29 cellular contexts compared by ENCODE assay signal in genomic region chr6:150516199-150516598, GRCh38.
"Had no signal": no experiment of that assay in that cellular context is flagged by ENCODE, and none has a peak within 500 bp of the region (broad histone marks: within the 10 kb centered on the region; RNA-seq: fewer than 3 reads in every experiment).

No MANE protein-coding gene starts in this region.

- H3K36me3 Mint-ChIP-seq: naive thymus-derived CD4-positive, alpha-beta T cell; natural killer cell treated with Interleukin-12 subunit alpha and Interleukin-12 subunit beta and Interleukin-15 and Interleukin-18, amount 100 ng/mL, for 72 hours; stimulated activated memory B cell treated with anti-CD40 and anti-IgM and Interleukin-4, amounts not matched to agents 10 μg/mL and 1 μg/mL and 100 μg/mL, for 72 hours; type B pancreatic cell had no signal

- ATAC-seq: left cardiac atrium; left lobe of liver; mucosa of descending colon; naive thymus-derived CD4-positive, alpha-beta T cell; natural killer cell treated with Interleukin-12 subunit alpha and Interleukin-12 subunit beta and Interleukin-15 and Interleukin-18, amount 100 ng/mL, for 72 hours; pancreas; psoas muscle; right lobe of liver; stimulated activated memory B cell treated with anti-CD40 and anti-IgM and Interleukin-4, amounts not matched to agents 10 μg/mL and 1 μg/mL and 100 μg/mL, for 72 hours; stimulated activated naive CD8-positive, alpha-beta T cell treated with anti-CD3 and anti-CD28 coated beads, Interleukin-15, amount 100 ng/mL, for 72 hours had no signal

- DNase-seq: heart right ventricle; kidney glomerular epithelial cell; left cardiac atrium; mesendoderm; midbrain; mucosa of descending colon; naive thymus-derived CD4-positive, alpha-beta T cell; nucleus accumbens; pancreas; posterior cingulate gyrus; psoas muscle; right lobe of liver; stimulated activated CD4-positive, alpha-beta T cell treated with anti-CD3 and anti-CD28 coated beads, Interleukin-1b, Interleukin-23, amount 100 ng/mL, for 48 hours; stimulated activated CD4-positive, alpha-beta T cell treated with anti-CD3 and anti-CD28 coated beads, Interleukin-2, amount 100 ng/mL, for 48 hours; stimulated activated CD4-positive, alpha-beta T cell treated with anti-CD3 and anti-CD28 coated beads, Interleukin-4, amount 100 ng/mL, for 4 hours; stimulated activated CD8-positive, alpha-beta memory T cell treated with anti-CD3 and anti-CD28 coated beads, Interleukin-4, amount 100 ng/mL, for 48 hours; stimulated activated naive CD4-positive, alpha-beta T cell treated with Interleukin-2 at 50 U/mL for 16 hours; stimulated activated naive CD8-positive, alpha-beta T cell treated with anti-CD3 and anti-CD28 coated beads, Interleukin-15, amount 100 ng/mL, for 72 hours; substantia nigra had no signal

- H3K4me2 ChIP-seq: hepatocyte, smooth muscle cell had no signal

- H3K27ac Mint-ChIP-seq: naive thymus-derived CD4-positive, alpha-beta T cell; natural killer cell treated with Interleukin-12 subunit alpha and Interleukin-12 subunit beta and Interleukin-15 and Interleukin-18, amount 100 ng/mL, for 72 hours; stimulated activated memory B cell treated with anti-CD40 and anti-IgM and Interleukin-4, amounts not matched to agents 10 μg/mL and 1 μg/mL and 100 μg/mL, for 72 hours; stimulated activated naive CD8-positive, alpha-beta T cell treated with anti-CD3 and anti-CD28 coated beads, Interleukin-15, amount 100 ng/mL, for 72 hours had no signal

- H3K36me3 ChIP-seq: heart right ventricle, pancreas, right lobe of liver, tibial nerve, vagina had no signal

- H3K4me3 ChIP-seq: heart right ventricle, hepatocyte, lung, mucosa of descending colon, pancreas, psoas muscle, right lobe of liver, smooth muscle cell, tibial nerve, vagina had no signal

- H2AFZ ChIP-seq: hepatocyte had no signal

- H3K79me2 ChIP-seq: hepatocyte had no signal

- H3K27me3 ChIP-seq: heart right ventricle, hepatocyte, pancreas, right lobe of liver, tibial nerve, vagina had no signal

- H3K4me1 Mint-ChIP-seq: naive thymus-derived CD4-positive, alpha-beta T cell; neural crest cell; stimulated activated memory B cell treated with anti-CD40 and anti-IgM and Interleukin-4, amounts not matched to agents 10 μg/mL and 1 μg/mL and 100 μg/mL, for 72 hours; stimulated activated naive CD8-positive, alpha-beta T cell treated with anti-CD3 and anti-CD28 coated beads, Interleukin-15, amount 100 ng/mL, for 72 hours had no signal

- H3K27ac ChIP-seq: heart right ventricle, pancreas, psoas muscle, right lobe of liver, tibial nerve, vagina had no signal

- H3K9me3 ChIP-seq: heart right ventricle, mucosa of descending colon, pancreas, psoas muscle, right lobe of liver, tibial nerve, vagina had no signal

- H3K4me1 ChIP-seq: pancreas, psoas muscle, tibial nerve, vagina had no signal

- H3K9me3 Mint-ChIP-seq: natural killer cell treated with Interleukin-12 subunit alpha and Interleukin-12 subunit beta and Interleukin-15 and Interleukin-18, amount 100 ng/mL, for 72 hours; neural crest cell; stimulated activated memory B cell treated with anti-CD40 and anti-IgM and Interleukin-4, amounts not matched to agents 10 μg/mL and 1 μg/mL and 100 μg/mL, for 72 hours; stimulated activated naive CD8-positive, alpha-beta T cell treated with anti-CD3 and anti-CD28 coated beads, Interleukin-15, amount 100 ng/mL, for 72 hours; type B pancreatic cell had no signal

- H3K4me3 Mint-ChIP-seq: naive thymus-derived CD4-positive, alpha-beta T cell; natural killer cell treated with Interleukin-12 subunit alpha and Interleukin-12 subunit beta and Interleukin-15 and Interleukin-18, amount 100 ng/mL, for 72 hours; neural crest cell; stimulated activated memory B cell treated with anti-CD40 and anti-IgM and Interleukin-4, amounts not matched to agents 10 μg/mL and 1 μg/mL and 100 μg/mL, for 72 hours; stimulated activated naive CD8-positive, alpha-beta T cell treated with anti-CD3 and anti-CD28 coated beads, Interleukin-15, amount 100 ng/mL, for 72 hours; type B pancreatic cell had no signal

- H3K27me3 Mint-ChIP-seq: stimulated activated memory B cell treated with anti-CD40 and anti-IgM and Interleukin-4, amounts not matched to agents 10 μg/mL and 1 μg/mL and 100 μg/mL, for 72 hours had no signal
